27 cellular contexts compared by ENCODE assay signal in the genomic region with DNA sequence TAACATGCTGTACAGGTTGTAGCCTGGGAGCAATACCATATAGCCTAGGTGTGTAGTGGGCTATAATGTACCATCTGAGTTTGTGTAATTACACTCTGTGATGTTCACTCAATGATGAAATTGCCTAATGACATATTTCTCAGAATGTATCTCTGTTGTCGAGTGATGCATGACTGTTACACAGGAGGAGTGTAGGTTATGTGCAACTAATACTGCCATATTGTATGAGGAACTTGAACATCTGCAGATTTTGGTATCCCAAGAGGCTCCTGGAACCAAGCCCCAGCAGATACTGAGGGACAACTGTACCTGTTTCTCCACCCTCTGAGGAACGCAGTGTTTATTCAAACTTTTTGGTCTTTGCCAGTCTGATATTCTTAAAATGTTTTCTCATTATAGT. TPM values are rescaled to one million over a fixed set of nuclear protein-coding genes. Genes with fewer than 3 reads are reported as not detected.
DNase-seq lines count a peak whose midpoint lies in the region; ATAC-seq and TF ChIP-seq lines count a peak whose summit lies in the region.
"Had no signal": no experiment of that assay in that cellular context is flagged by ENCODE, and none has a peak within 500 bp of the region (broad histone marks: within the 10 kb centered on the region; RNA-seq: fewer than 3 reads in every experiment).

No MANE protein-coding gene starts in this region.

- H3K9me3 Mint-ChIP-seq in naive B cell = no peaks in the 10 kb centered on the region
- no peaks in the 10 kb centered on the region for H3K9me3 Mint-ChIP-seq in Caco-2 (ENCODE audit: unreplicated experiment)
- H3K9me3 Mint-ChIP-seq: WTC11 had no signal

- POLR2A ChIA-PET in Caco-2 (lab: Charles Lee) = no interaction called here

- TF ChIP-seq CTCF in Caco-2 (IDR thresholded peaks at IDR 0.05; ENCODE audit: insufficient read depth in 1 of 2, low read depth in 1 of 2, low read length in 1 of 2, severe bottlenecking in 1 of 2, unreplicated experiment in 1 of 2) = no peak
- TF ChIP-seq CTCF in GM10266 (IDR thresholded peaks at IDR 0.05; ENCODE audit: control insufficient read depth, insufficient read depth, low read depth, missing control alignments) = no peak

- H3K36me3 ChIP-seq in BLaER1 treated with 17β-estradiol and CSF1 and Interleukin-3, amounts not matched to agents 10 nM and 100 nM = peaks cover 68 to 99% (median 91%) of the 10 kb centered on the region in 11 experiments
- H3K36me3 ChIP-seq in Caco-2 (ENCODE audit: control insufficient read depth, insufficient read depth, low read length) = no peaks in the 10 kb centered on the region; the same call in 1 of the 2 replicates
- H3K36me3 ChIP-seq: colonic mucosa, SJCRH30 had no signal

- peaks cover 0 to 17% (median 4%) of the 10 kb centered on the region in 11 experiments; a peak in 9 of 22 replicates for H3K9me3 ChIP-seq in BLaER1 treated with 17β-estradiol and CSF1 and Interleukin-3, amounts not matched to agents 10 nM and 100 nM (replicated peaks in 1 of 11)
- H3K9me3 ChIP-seq in T-helper 17 cell (ENCODE audit: control insufficient read depth, low read length, poor library complexity, severe bottlenecking) (no peaks in the 10 kb centered on the region), Caco-2 (no peaks in the 10 kb centered on the region)
- H3K9me3 ChIP-seq: colonic mucosa, heart left ventricle, SJCRH30, upper lobe of left lung had no signal

- H3K4me1 ChIP-seq in BLaER1 treated with 17β-estradiol and CSF1 and Interleukin-3, amounts not matched to agents 10 nM and 100 nM = peaks cover 16 to 44% (median 33%) of the 10 kb centered on the region in 10 experiments; a peak in 19 of 20 replicates
- H3K4me1 ChIP-seq in Caco-2 = no peaks in the 10 kb centered on the region
- H3K4me1 ChIP-seq: colonic mucosa, heart left ventricle, parathyroid adenoma had no signal

- intact Hi-C loops in Caco-2 (cut with micrococcal nuclease; ENCODE audit: unreplicated experiment) = no loop called here

- H3K36me3 Mint-ChIP-seq in T-helper 17 cell (ENCODE audit: low read depth) = peaks cover 7% of the 10 kb centered on the region
- peaks cover 8 to 19% of the 10 kb centered on the region in 2 donors for H3K36me3 Mint-ChIP-seq in naive B cell
- H3K36me3 Mint-ChIP-seq in Caco-2 (ENCODE audit: insufficient read depth, unreplicated experiment) = peaks cover 8% of the 10 kb centered on the region

- no peak overlapping the region; a peak in 1 of 22 replicates for H3K27ac ChIP-seq in BLaER1 treated with 17β-estradiol and CSF1 and Interleukin-3, amounts not matched to agents 10 nM and 100 nM
- no peak overlapping the region for H3K27ac ChIP-seq in substantia nigra (ENCODE audit: low read depth, low read length, poor library complexity, severe bottlenecking)
- H3K27ac ChIP-seq: 22Rv1, colonic mucosa, heart left ventricle, parathyroid adenoma, SJCRH30, upper lobe of left lung had no signal

- peak; percentile 26 for DNase-seq in NCI-H2171 treated with DMSO at 0.1 percent for 48 hours (lab: John Stamatoyannopoulos, UW)
- DNase-seq in NCI-H2171 (lab: John Stamatoyannopoulos, UW) = no peak
- no peak for DNase-seq in T-helper 17 cell
- no peak for DNase-seq in naive B cell
- no peak for DNase-seq in Caco-2
- DNase-seq in GM10266 (ENCODE audit: extremely low spot score) = no peak
- DNase-seq in substantia nigra (lab: John Stamatoyannopoulos, UW) = no peak
- DNase-seq: activated naive CD4-positive, alpha-beta T cell treated with Interleukin-2 at 50 U/mL for 16 hours; anterior cingulate cortex; colonic mucosa; DMS53; effector memory CD4-positive, alpha-beta T cell; erythroblast; heart left ventricle; midbrain; MM.1S; NCI-H1417; NCI-H2081; NCI-H774; SJCRH30; small intestine; upper lobe of left lung had no signal

- no peak overlapping the region for H3K4me3 ChIP-seq in BLaER1 treated with 17β-estradiol and CSF1 and Interleukin-3, amounts not matched to agents 10 nM and 100 nM
- H3K4me3 ChIP-seq in Caco-2 (ENCODE audit: low read depth, low read length) = no peak overlapping the region
- H3K4me3 ChIP-seq: colonic mucosa, heart left ventricle, SJCRH30, upper lobe of left lung had no signal

- no peaks in the 10 kb centered on the region for H3K27me3 ChIP-seq in BLaER1 treated with 17β-estradiol and CSF1 and Interleukin-3, amounts not matched to agents 10 nM and 100 nM
- no peaks in the 10 kb centered on the region for H3K27me3 ChIP-seq in Caco-2 (replicated peaks; ENCODE audit: control insufficient read depth, insufficient read depth, low read length)
- H3K27me3 ChIP-seq: colonic mucosa, heart left ventricle, SJCRH30, upper lobe of left lung had no signal

- H3K27me3 Mint-ChIP-seq in T-helper 17 cell = no peaks in the 10 kb centered on the region
- no peaks in the 10 kb centered on the region for H3K27me3 Mint-ChIP-seq in naive B cell
- H3K27me3 Mint-ChIP-seq in Caco-2 (ENCODE audit: insufficient read depth, unreplicated experiment) = no peaks in the 10 kb centered on the region

- H3K4me3 Mint-ChIP-seq in T-helper 17 cell = no peak overlapping the region
- peak overlapping the region in 3 of 8 donors; percentile 18 to 59 (median 21) for H3K4me3 Mint-ChIP-seq in naive B cell
- H3K4me3 Mint-ChIP-seq in Caco-2 (ENCODE audit: unreplicated experiment) = no peak overlapping the region
- H3K4me3 Mint-ChIP-seq: WTC11 had no signal

- CTCF ChIA-PET in Caco-2 (lab: Charles Lee) = no interaction called here

- BruUV-seq in Caco-2 (replicated peaks; lab: Mats Ljungman, UMichigan) = no TSS peak

- H3K27ac Mint-ChIP-seq in T-helper 17 cell (peak overlapping the region; percentile 32), naive B cell (peak overlapping the region in 5 of 6 donors; percentile 44 to 84 (median 78)), Caco-2 (ENCODE audit: unreplicated experiment) (no peak overlapping the region)
- H3K27ac Mint-ChIP-seq: WTC11 had no signal

- no peak for ATAC-seq in T-helper 17 cell
- peak; percentile 74 to 91 for ATAC-seq in naive B cell (ENCODE audit: low read depth in 2 of 2)
- ATAC-seq: heart left ventricle, WTC11 had no signal

- H3K4me1 Mint-ChIP-seq in T-helper 17 cell (peaks cover 39% of the 10 kb centered on the region), naive B cell (peaks cover 48 to 53% (median 51%) of the 10 kb centered on the region in 3 donors), Caco-2 (ENCODE audit: low read depth, unreplicated experiment) (no peaks in the 10 kb centered on the region)
- H3K4me1 Mint-ChIP-seq: WTC11 had no signal

- peak overlapping the region in 8 of 11 experiments; percentile 2 to 59 (median 28); a peak in 9 of 22 replicates for H3K4me2 ChIP-seq in BLaER1 treated with 17β-estradiol and CSF1 and Interleukin-3, amounts not matched to agents 10 nM and 100 nM

- no peak overlapping the region for H3K9ac ChIP-seq in BLaER1 treated with 17β-estradiol and CSF1 and Interleukin-3, amounts not matched to agents 10 nM and 100 nM
- H3K9ac ChIP-seq: parathyroid adenoma had no signal

- peaks cover 29 to 99% (median 61%) of the 10 kb centered on the region in 11 experiments for H4K20me1 ChIP-seq in BLaER1 treated with 17β-estradiol and CSF1 and Interleukin-3, amounts not matched to agents 10 nM and 100 nM

RNA-seq across cellular contexts. Expression of a gene that starts 38.6 kb away (rescaled TPM):
- total RNA-seq in T-helper 17 cell = under 1 TPM; 0.15 to 0.47 TPM
- polyA plus RNA-seq in naive B cell (ENCODE audit: low read depth in 6 of 6) = not detected
- total RNA-seq in Caco-2 (2022) = 1.0 and 1.1 TPM in 2 replicates
- total RNA-seq: G401 had no signal

RNA-seq across cellular contexts. Expression of a gene that starts 50.2 kb away (rescaled TPM):
- total RNA-seq in T-helper 17 cell (10 to 100 TPM; 77.4 to 83.0 TPM), Caco-2 (2022) (28.1 and 28.2 TPM in 2 replicates)
- polyA plus RNA-seq in naive B cell (ENCODE audit: low read depth in 6 of 6) = 100 to 1,000 TPM in 2 of 6 donors, 10 to 100 TPM in 4; 69.3 to 136 (median 77.3) TPM
